ENCODE assay signal across 1 cellular context in genomic region chr17:66548158-66548557, GRCh38.
TF ChIP-seq lines count a peak whose summit lies in the region.

No MANE protein-coding gene starts in this region.

TF ChIP-seq in HepG2, 621 proteins besides CTCF, POLR2A, EP300 and RAD21 (continued from another document):
- TF ChIP-seq ZNF7 (CRISPR knock-in tag; IDR thresholded peaks at IDR 0.05) (0 out of 2 replicates have a peak, but pooled peaks have one; percentile 28), NFE2 (CRISPR knock-in tag; IDR thresholded peaks at IDR 0.05) (no peak), ZSCAN30 (CRISPR knock-in tag; IDR thresholded peaks at IDR 0.05) (no peak), XBP1 (CRISPR knock-in tag; IDR thresholded peaks at IDR 0.05) (no peak), TFAP4 (IDR thresholded peaks at IDR 0.05; ENCODE audit: borderline replicate concordance, low read depth) (no peak), LRRFIP1 (CRISPR knock-in tag; conservative IDR thresholded peaks at IDR 0.05) (no peak), SNAPC4 (CRISPR knock-in tag; IDR thresholded peaks at IDR 0.05) (no peak), CENPX (CRISPR knock-in tag; IDR thresholded peaks at IDR 0.05) (no peak), ZNF75D (CRISPR knock-in tag; IDR thresholded peaks at IDR 0.05; ENCODE audit: borderline replicate concordance) (no peak), SPEN (CRISPR knock-in tag; IDR thresholded peaks at IDR 0.05; ENCODE audit: low read depth) (no peak), MEIS1 (CRISPR knock-in tag; IDR thresholded peaks at IDR 0.05; ENCODE audit: borderline replicate concordance) (0 out of 2 replicates have a peak, but pooled peaks have one; percentile 18), ZNF777 (CRISPR knock-in tag; IDR thresholded peaks at IDR 0.05) (no peak), ETV5 (CRISPR knock-in tag; IDR thresholded peaks at IDR 0.05; ENCODE audit: borderline replicate concordance) (peak; percentile 34; the same call in 1 of the 2 replicates), ATF7-NPFF (CRISPR knock-in tag; IDR thresholded peaks at IDR 0.05; ENCODE audit: low read depth) (no peak), IKZF5 (CRISPR knock-in tag; IDR thresholded peaks at IDR 0.05) (no peak), NRL (CRISPR knock-in tag; IDR thresholded peaks at IDR 0.05; ENCODE audit: borderline replicate concordance) (no peak), ZFP91 (CRISPR knock-in tag; IDR thresholded peaks at IDR 0.05; ENCODE audit: borderline replicate concordance) (no peak), ZNF383 (CRISPR knock-in tag; IDR thresholded peaks at IDR 0.05; ENCODE audit: borderline replicate concordance) (0 out of 2 replicates have a peak, but pooled peaks have one; percentile 38), HMGXB4 (CRISPR knock-in tag; IDR thresholded peaks at IDR 0.05; ENCODE audit: borderline replicate concordance in 1 of 2, low read depth in 1 of 2) (0 out of 4 replicates have a peak, but pooled peaks of 1 of the 2 experiments have one; percentile 24)
